Comparison of ENCODE assay signal across 1 cellular context in genomic region chr16:57817680-57818079, GRCh38.
TF ChIP-seq lines count a peak whose summit lies in the region.

No MANE protein-coding gene starts in this region.

TF ChIP-seq in IMR-90, 13 proteins besides CTCF, POLR2A, EP300 and RAD21:
- TF ChIP-seq NFE2L2 (IDR thresholded peaks at IDR 0.05; ENCODE audit: low read depth, low read length) (no peak), MAFK (IDR thresholded peaks at IDR 0.05; ENCODE audit: low read depth, low read length) (no peak), MAZ (IDR thresholded peaks at IDR 0.05; ENCODE audit: borderline replicate concordance, low read depth, low read length) (no peak), CHD1 (IDR thresholded peaks at IDR 0.05; ENCODE audit: low read depth, low read length) (no peak), RFX5 (IDR thresholded peaks at IDR 0.05; ENCODE audit: low read depth, low read length) (no peak), USF2 (IDR thresholded peaks at IDR 0.05; ENCODE audit: low read depth, low read length) (no peak), CEBPB (IDR thresholded peaks at IDR 0.05; ENCODE audit: low read depth, low read length) (no peak), ELK1 (IDR thresholded peaks at IDR 0.05; ENCODE audit: borderline replicate concordance, low read depth, low read length) (no peak)
